ENCODE assay signal across 8 cellular contexts in genomic region chr16:50354629-50355456, GRCh38. TPM values are rescaled to one million over a fixed set of nuclear protein-coding genes. Genes with fewer than 3 reads are reported as not detected.
DNase-seq lines count a peak whose midpoint lies in the region; ATAC-seq, FAIRE-seq and TF ChIP-seq lines count a peak whose summit lies in the region.

No MANE protein-coding gene starts in this region.

- H3K4me3 ChIP-seq in mucosa of descending colon, result no peak overlapping the region

- H3K4me1 Mint-ChIP-seq in brain (peaks cover 7% of the 10 kb centered on the region), nephron (no peaks in the 10 kb centered on the region)

- no peaks in the 10 kb centered on the region for H3K36me3 ChIP-seq in mucosa of descending colon (ENCODE audit: low read depth)

- peaks cover 0 to 4% (median 0%) of the 10 kb centered on the region in 5 experiments for H3K9me3 Mint-ChIP-seq in brain
- no peaks in the 10 kb centered on the region for H3K9me3 Mint-ChIP-seq in nephron

- FAIRE-seq in D721Med (lab: Jason Lieb, UNC), result no peak

- H3K4me3 Mint-ChIP-seq in brain (no peak overlapping the region), nephron (no peak overlapping the region)

- peak; percentile 53 for TF ChIP-seq CTCF in D721Med (IDR thresholded peaks at IDR 0.05; ENCODE audit: insufficient read depth, missing control alignments)
- peak; percentile 80 for TF ChIP-seq CTCF in LNCAP (IDR thresholded peaks at IDR 0.05)
- peak; percentile 62 to 75 for TF ChIP-seq CTCF in brain (conservative IDR thresholded peaks at IDR 0.05)
- peak; percentile 43 to 66 (median 57) for TF ChIP-seq CTCF in nephron (IDR thresholded peaks at IDR 0.05; ENCODE audit: unreplicated experiment in 3 of 3)
- TF ChIP-seq CTCF in mucosa of descending colon (IDR thresholded peaks at IDR 0.05), result no peak

- H3K4me1 ChIP-seq in mucosa of descending colon (ENCODE audit: low read depth), result no peaks in the 10 kb centered on the region

- no peak overlapping the region for H3K27ac Mint-ChIP-seq in brain
- no peak overlapping the region for H3K27ac Mint-ChIP-seq in nephron

- intact Hi-C loops in mucosa of descending colon (cut with DNase I, micrococcal nuclease), result no loop called here

- no peaks in the 10 kb centered on the region for H3K9me3 ChIP-seq in mucosa of descending colon

- ATAC-seq in HG02840 (IDR thresholded peaks at IDR 0.05; ENCODE audit: low FRiP score, unreplicated experiment), result no peak
- ATAC-seq in mucosa of descending colon, result no peak
- ATAC-seq in GM21619 (IDR thresholded peaks at IDR 0.05; ENCODE audit: unreplicated experiment), result no peak
- ATAC-seq in HG03108 (IDR thresholded peaks at IDR 0.05; ENCODE audit: unreplicated experiment), result no peak

- H3K36me3 Mint-ChIP-seq in brain (peaks cover 94% of the 10 kb centered on the region), nephron (ENCODE audit: low read depth) (peaks cover 63% of the 10 kb centered on the region)

- no peaks in the 10 kb centered on the region for H3K27me3 Mint-ChIP-seq in brain
- no peaks in the 10 kb centered on the region for H3K27me3 Mint-ChIP-seq in nephron (ENCODE audit: low read depth)

- DNase-seq in D721Med (ENCODE audit: insufficient read length, low spot score), result no peak
- no peak for DNase-seq in mucosa of descending colon

RNA-seq across cellular contexts. Expression of gene BRD7, which starts 13.9 kb away (rescaled TPM):
- 65.3 TPM for polyA plus RNA-seq in brain (ENCODE audit: insufficient read depth, low read depth, low replicate concordance)
- total RNA-seq in mucosa of descending colon, result 10 to 100 TPM; 50.8 to 79.6 (median 56.1) TPM
